Comparison of ENCODE assay signal across 10 cellular contexts in genomic region chrX:153743608-153744209, GRCh38. TPM values are rescaled to one million over a fixed set of nuclear protein-coding genes. Genes with fewer than 3 reads are reported as not detected.
DNase-seq lines count a peak whose midpoint lies in the region; ATAC-seq and TF ChIP-seq lines count a peak whose summit lies in the region.
"Not testable (repeated sequence)": the region's sequence is repeated elsewhere in the genome, so short reads cannot be mapped to it uniquely, and the experiment has no call there.
"Had no signal": no experiment of that assay in that cellular context is flagged by ENCODE, and none has a peak within 500 bp of the region (broad histone marks: within the 10 kb centered on the region; RNA-seq: fewer than 3 reads in every experiment).

No MANE protein-coding gene starts in this region.

- H3K9me3 ChIP-seq in PC-9 (ENCODE audit: insufficient read depth, low read depth); colonic mucosa; left ventricle myocardium inferior (replicated peaks); lower lobe of right lung; uterus: not testable (repeated sequence)

- TF ChIP-seq POLR2A in uterus (IDR thresholded peaks at IDR 0.05) = not testable (repeated sequence)

- H3K4me2 ChIP-seq in PC-9 = not testable (repeated sequence)

- H3K36me3 ChIP-seq in PC-9 (ENCODE audit: low read depth); colonic mucosa; left ventricle myocardium inferior; lower lobe of right lung; rectal smooth muscle tissue (ENCODE audit: control insufficient read depth, insufficient read depth, low read length); uterus: not testable (repeated sequence)

- not testable (repeated sequence) for H3K4me3 ChIP-seq in PC-9
- H3K4me3 ChIP-seq in colonic mucosa = peak overlapping the region; percentile 13
- peak overlapping the region; percentile 27 for H3K4me3 ChIP-seq in left ventricle myocardium inferior
- H3K4me3 ChIP-seq in lower lobe of right lung = peak overlapping the region; percentile 21
- H3K4me3 ChIP-seq in rectal smooth muscle tissue (ENCODE audit: low read length) = peak overlapping the region; percentile 2
- peak overlapping the region; percentile 2 to 9 for H3K4me3 ChIP-seq in uterus

- not testable (repeated sequence) for H3K79me2 ChIP-seq in PC-9 (ENCODE audit: low read depth)

- H4K20me1 ChIP-seq in PC-9 (ENCODE audit: insufficient read depth) = not testable (repeated sequence)

- not testable (repeated sequence) for H3K9me2 ChIP-seq in PC-9 (ENCODE audit: insufficient read depth)

- peak overlapping the region; percentile 34 to 50 for H3K9ac ChIP-seq in colonic mucosa (ENCODE audit: low read depth in 2 of 2, low read length in 2 of 2)
- not testable (repeated sequence) for H3K9ac ChIP-seq in rectal smooth muscle tissue (ENCODE audit: low read length)

- POLR2A ChIA-PET in PC-9 (lab: Charles Lee; ENCODE audit: unreplicated experiment) = not testable (repeated sequence)

- not testable (repeated sequence) for H3K27ac ChIP-seq in PC-9; left ventricle myocardium inferior (replicated peaks)
- H3K27ac ChIP-seq in colonic mucosa (peak overlapping the region; percentile 22), lower lobe of right lung (peak overlapping the region; percentile 24), rectal smooth muscle tissue (ENCODE audit: low read depth, low read length) (peak overlapping the region; percentile 71), uterus (peak overlapping the region; percentile 27 to 75)

- peak; percentile 67 for DNase-seq in DMS153 treated with DMSO at 0.1 percent for 48 hours (lab: John Stamatoyannopoulos, UW; ENCODE audit: unreplicated experiment)
- DNase-seq in NCI-H1436 (lab: John Stamatoyannopoulos, UW) = peak; percentile 80
- DNase-seq in PC-9 = not testable (repeated sequence)
- peak; percentile 94 for DNase-seq in colonic mucosa
- DNase-seq in left ventricle myocardium inferior = peak; percentile 52
- DNase-seq in lower lobe of right lung = peak; percentile 76
- peak; percentile 79 to 86 for DNase-seq in uterus

- ATAC-seq in lower lobe of right lung = peak in 1 of 2 donors; percentile 51

- H3K4me1 ChIP-seq in PC-9 (replicated peaks; ENCODE audit: insufficient read depth); colonic mucosa; lower lobe of right lung; rectal smooth muscle tissue (ENCODE audit: control insufficient read depth, insufficient read depth, low read length); uterus: not testable (repeated sequence)
- peaks cover 17% of the 10 kb centered on the region for H3K4me1 ChIP-seq in left ventricle myocardium inferior

- H3F3A ChIP-seq in PC-9 (ENCODE audit: insufficient read depth, low read depth) = not testable (repeated sequence)

- H3K27me3 ChIP-seq in PC-9 (ENCODE audit: insufficient read depth, low read depth); colonic mucosa; left ventricle myocardium inferior (ENCODE audit: low read depth); lower lobe of right lung (ENCODE audit: low read depth); rectal smooth muscle tissue (ENCODE audit: control insufficient read depth, insufficient read depth, low read length); uterus: not testable (repeated sequence)

- CTCF ChIA-PET in PC-9 (lab: Charles Lee) = not testable (repeated sequence)

- TF ChIP-seq CTCF in PC-9 (conservative IDR thresholded peaks at IDR 0.05); colonic mucosa (IDR thresholded peaks at IDR 0.05); left ventricle myocardium inferior (IDR thresholded peaks at IDR 0.05; ENCODE audit: borderline replicate concordance); uterus (IDR thresholded peaks at IDR 0.05): not testable (repeated sequence)
- TF ChIP-seq CTCF in lower lobe of right lung (IDR thresholded peaks at IDR 0.05) = peak; percentile 4

- H2AFZ ChIP-seq in PC-9 = not testable (repeated sequence)

- BruUV-seq in PC-9 (replicated peaks; lab: Mats Ljungman, UMichigan) = TSS peak; percentile 10

- intact Hi-C loops in PC-9 (cut with micrococcal nuclease; ENCODE audit: unreplicated experiment); colonic mucosa (cut with DNase I); left ventricle myocardium inferior (cut with micrococcal nuclease); lower lobe of right lung (cut with DNase I); uterus (cut with DNase I; ENCODE audit: low total_unique reads): not testable (repeated sequence)

RNA-seq across cellular contexts. Expression of gene ABCD1, which starts 19.1 kb away (rescaled TPM):
- total RNA-seq in PC-9 (2021) (40.0 and 44.9 TPM in 2 replicates), colonic mucosa (10 to 100 TPM; 12.7 to 16.8 TPM), left ventricle myocardium inferior (16.0 TPM), lower lobe of right lung (14.5 TPM), uterus (10 to 100 TPM in 3 of 4 donors, 1 to 10 TPM in 1; 2.9 to 24.9 (median 13.1) TPM)

RNA-seq across cellular contexts. Expression of gene BCAP31, which starts 19.5 kb away (rescaled TPM):
- total RNA-seq in PC-9 (2021) = 522 and 541 TPM in 2 replicates
- total RNA-seq in colonic mucosa = 100 to 1,000 TPM; 217 to 295 TPM
- total RNA-seq in left ventricle myocardium inferior = 80.8 TPM
- total RNA-seq in lower lobe of right lung = 219 TPM
- total RNA-seq in uterus = 100 to 1,000 TPM in 2 of 4 donors, 10 to 100 TPM in 2; 86.6 to 177 (median 102) TPM

RNA-seq across cellular contexts. Expression of gene PLXNB3, which starts 20.3 kb away (rescaled TPM):
- 39.4 and 41.4 TPM in 2 replicates for total RNA-seq in PC-9 (2021)
- 1 to 10 TPM in 1 of 2 donors, under 1 TPM in 1; 0.57 to 3.7 TPM for total RNA-seq in colonic mucosa
- 2.9 TPM for total RNA-seq in left ventricle myocardium inferior
- 4.6 TPM for total RNA-seq in lower lobe of right lung
- total RNA-seq in uterus = 10 to 100 TPM in 1 of 4 donors, 1 to 10 TPM in 3; 1.5 to 50.7 (median 5.1) TPM
- total RNA-seq: B cell had no signal

RNA-seq across cellular contexts. Expression of gene SRPK3, which starts 37.1 kb away (rescaled TPM):
- total RNA-seq in PC-9 (2021) (0.40 and 0.46 TPM in 2 replicates), colonic mucosa (1 to 10 TPM in 1 of 2 donors, under 1 TPM in 1; 0.64 to 2.3 TPM), left ventricle myocardium inferior (52.8 TPM), lower lobe of right lung (not detected), uterus (10 to 100 TPM in 1 of 4 donors, 1 to 10 TPM in 2, under 1 TPM in 1; 0.76 to 13.8 (median 5.5) TPM)
- total RNA-seq: B cell, GM12878 had no signal

RNA-seq across cellular contexts. Expression of gene IDH3G, which starts 50.5 kb away (rescaled TPM):
- total RNA-seq in PC-9 (2021) = 47.7 and 63.4 TPM in 2 replicates
- 10 to 100 TPM; 80.6 to 92.6 TPM for total RNA-seq in colonic mucosa
- total RNA-seq in left ventricle myocardium inferior = 72.5 TPM
- total RNA-seq in lower lobe of right lung = 50.1 TPM
- total RNA-seq in uterus = 10 to 100 TPM; 48.4 to 88.5 (median 67.2) TPM
